ENCODE assay signal across 13 cellular contexts in genomic region chr2:174614261-174614660, GRCh38. TPM values are rescaled to one million over a fixed set of nuclear protein-coding genes. Genes with fewer than 3 reads are reported as not detected.
A peak's percentile ranks its signal among the peaks of the same experiment; 100 is the strongest.
DNase-seq lines count a peak whose midpoint lies in the region; FAIRE-seq and TF ChIP-seq lines count a peak whose summit lies in the region.
"Had no signal": no experiment of that assay in that cellular context is flagged by ENCODE, and none has a peak within 500 bp of the region (broad histone marks: within the 10 kb centered on the region; RNA-seq: fewer than 3 reads in every experiment).

No MANE protein-coding gene starts in this region.

- FAIRE-seq in GM19239 (lab: Jason Lieb, UNC): no peak
- FAIRE-seq: islet of Langerhans had no signal

- peaks cover 6% of the 10 kb centered on the region for H3K79me2 ChIP-seq in osteoblast (ENCODE audit: insufficient read depth, low read length)

- H3K36me3 ChIP-seq in MG63 (no peaks in the 10 kb centered on the region), osteoblast (ENCODE audit: insufficient read depth, low read length) (no peaks in the 10 kb centered on the region)
- H3K36me3 ChIP-seq: right atrium auricular region had no signal

- DNase-seq in Daoy (ENCODE audit: low read depth): peak; percentile 48
- DNase-seq in MG63: peak; percentile 25
- peak; percentile 24 for DNase-seq in choroid plexus epithelial cell (ENCODE audit: low read depth)
- peak; percentile 67 for DNase-seq in osteoblast (ENCODE audit: insufficient read length, low spot score, missing footprints)
- no peak for DNase-seq in GM19239 (ENCODE audit: insufficient read length, low spot score)
- DNase-seq in NCI-H2107 treated with DMSO at 0.1 percent for 48 hours (lab: John Stamatoyannopoulos, UW; ENCODE audit: unreplicated experiment): no peak
- DNase-seq in inferior parietal cortex (ENCODE audit: extremely low spot score): no peak
- DNase-seq in GM19240 (ENCODE audit: insufficient read length, low spot score): no peak
- DNase-seq: effector CD4-positive, alpha-beta T cell; NCI-H345; T-helper 1 cell had no signal

- no peaks in the 10 kb centered on the region for H4K20me1 ChIP-seq in osteoblast (ENCODE audit: insufficient read depth, low read length)

- peak overlapping the region; percentile 12 for H3K4me2 ChIP-seq in osteoblast (ENCODE audit: insufficient read depth, low read length)

- TF ChIP-seq CTCF in choroid plexus epithelial cell (conservative IDR thresholded peaks at IDR 0.05; ENCODE audit: low read depth, low read length) (no peak), osteoblast (IDR thresholded peaks at IDR 0.05; ENCODE audit: extremely low read depth, low read depth, low read length) (no peak)

- H3K27ac ChIP-seq in osteoblast (ENCODE audit: low read depth, low read length): peak overlapping the region; percentile 91

- H3K4me1 ChIP-seq in osteoblast (ENCODE audit: insufficient read depth, low read length): peaks cover 66% of the 10 kb centered on the region

- H3K9me3 ChIP-seq in MG63 (no peaks in the 10 kb centered on the region), osteoblast (ENCODE audit: low read depth, low read length) (no peaks in the 10 kb centered on the region)
- H3K9me3 ChIP-seq: right atrium auricular region had no signal

- H2AFZ ChIP-seq in osteoblast (ENCODE audit: low read length): no peak overlapping the region

- H3K27me3 ChIP-seq in MG63 (no peaks in the 10 kb centered on the region), osteoblast (ENCODE audit: insufficient read depth, low read length) (no peaks in the 10 kb centered on the region)
- H3K27me3 ChIP-seq: right atrium auricular region had no signal

- H3K4me3 ChIP-seq in MG63 (no peak overlapping the region), choroid plexus epithelial cell (ENCODE audit: low read depth, low read length) (no peak overlapping the region), osteoblast (ENCODE audit: insufficient read depth, low read length) (no peak overlapping the region)
- H3K4me3 ChIP-seq: right atrium auricular region had no signal

RNA-seq across cellular contexts. Expression of gene WIPF1, which starts 16.7 kb away (rescaled TPM):
- 5.4 and 15.1 TPM in 2 replicates for total RNA-seq in Daoy (2014; rRNA removed; shearing (Covaris generic))
- 4.3 and 4.6 TPM in 2 replicates for total RNA-seq in MG63 (2014; rRNA removed; shearing (Covaris generic); ENCODE audit: low replicate concordance)
- 17.7 and 18.0 TPM in 2 replicates for total RNA-seq in osteoblast

Comparison
In these comparisons a context has a peak if more than half of its experiments do, and no peak if none do; other contexts are left out.
1. DNase-seq: peak in Daoy (single experiment), MG63 (single experiment), choroid plexus epithelial cell (single experiment) and osteoblast (single experiment); none in GM19239 (single experiment), NCI-H2107 treated with DMSO at 0.1 percent for 48 hours (single experiment), inferior parietal cortex (single experiment) and GM19240 (single experiment).